8 cellular contexts compared by ENCODE assay signal in genomic region chr2:46187112-46187618, GRCh38.
DNase-seq lines count a peak whose midpoint lies in the region; ATAC-seq and TF ChIP-seq lines count a peak whose summit lies in the region.

No MANE protein-coding gene starts in this region.

- peak overlapping the region; percentile 55 for H3K4me3 ChIP-seq in AG10803 (ENCODE audit: low read length)

- H3K27me3 Mint-ChIP-seq in activated T-cell treated with anti-CD3 and anti-CD28 coated beads, Interleukin-2, amount 50 U/mL, for 72 hours (ENCODE audit: low read depth) = no peaks in the 10 kb centered on the region
- H3K27me3 Mint-ChIP-seq in immature natural killer cell (ENCODE audit: low read depth in 3 of 3) = peaks cover 0 to 9% (median 4%) of the 10 kb centered on the region in 3 donors
- H3K27me3 Mint-ChIP-seq in stimulated activated naive CD8-positive, alpha-beta T cell treated with anti-CD3 and anti-CD28 coated beads, Interleukin-15, amount 100 ng/mL, for 72 hours = no peaks in the 10 kb centered on the region

- TF ChIP-seq CTCF in AG10803 (conservative IDR thresholded peaks at IDR 0.05; ENCODE audit: low read length) = no peak

- H3K36me3 Mint-ChIP-seq in activated T-cell treated with anti-CD3 and anti-CD28 coated beads, Interleukin-2, amount 50 U/mL, for 72 hours (ENCODE audit: insufficient read depth in 2 of 2) = no peaks in the 10 kb centered on the region
- H3K36me3 Mint-ChIP-seq in immature natural killer cell = peaks cover 0 to 4% (median 3%) of the 10 kb centered on the region in 3 donors

- peak; percentile 97 for DNase-seq in AG10803 (ENCODE audit: low read depth)
- DNase-seq in activated T-cell treated with anti-CD3 and anti-CD28 coated beads, Interleukin-2, amount 50 U/mL, for 72 hours = peak; percentile 42 to 43
- DNase-seq in immature natural killer cell = peak; percentile 47 to 53 (median 47)
- peak; percentile 19 to 35 for DNase-seq in stimulated activated naive CD8-positive, alpha-beta T cell treated with anti-CD3 and anti-CD28 coated beads, Interleukin-15, amount 100 ng/mL, for 72 hours
- DNase-seq in inferior parietal cortex (ENCODE audit: extremely low spot score) = no peak
- DNase-seq in retina = no peak

- H3K9me3 Mint-ChIP-seq in activated T-cell treated with anti-CD3 and anti-CD28 coated beads, Interleukin-2, amount 50 U/mL, for 72 hours = no peaks in the 10 kb centered on the region
- H3K9me3 Mint-ChIP-seq in immature natural killer cell = no peaks in the 10 kb centered on the region
- H3K9me3 Mint-ChIP-seq in stimulated activated naive CD8-positive, alpha-beta T cell treated with anti-CD3 and anti-CD28 coated beads, Interleukin-15, amount 100 ng/mL, for 72 hours = no peaks in the 10 kb centered on the region

- H3K4me3 Mint-ChIP-seq in activated T-cell treated with anti-CD3 and anti-CD28 coated beads, Interleukin-2, amount 50 U/mL, for 72 hours = peak overlapping the region; percentile 71 to 75
- H3K4me3 Mint-ChIP-seq in immature natural killer cell = peak overlapping the region; percentile 69 to 84 (median 77)
- peak overlapping the region; percentile 57 to 76 for H3K4me3 Mint-ChIP-seq in stimulated activated naive CD8-positive, alpha-beta T cell treated with anti-CD3 and anti-CD28 coated beads, Interleukin-15, amount 100 ng/mL, for 72 hours

- ATAC-seq in GM19035 (IDR thresholded peaks at IDR 0.05; ENCODE audit: unreplicated experiment) (peak; percentile 87), HG03342 (IDR thresholded peaks at IDR 0.05; ENCODE audit: unreplicated experiment) (peak; percentile 77)
- ATAC-seq in activated T-cell treated with anti-CD3 and anti-CD28 coated beads, Interleukin-2, amount 50 U/mL, for 72 hours (replicated peaks in 1 of 2) = peak; percentile 92 to 93
- ATAC-seq in stimulated activated naive CD8-positive, alpha-beta T cell treated with anti-CD3 and anti-CD28 coated beads, Interleukin-15, amount 100 ng/mL, for 72 hours = peak; percentile 94

- H3K27ac Mint-ChIP-seq in activated T-cell treated with anti-CD3 and anti-CD28 coated beads, Interleukin-2, amount 50 U/mL, for 72 hours = peak overlapping the region; percentile 92
- peak overlapping the region; percentile 92 to 96 (median 94) for H3K27ac Mint-ChIP-seq in immature natural killer cell
- H3K27ac Mint-ChIP-seq in stimulated activated naive CD8-positive, alpha-beta T cell treated with anti-CD3 and anti-CD28 coated beads, Interleukin-15, amount 100 ng/mL, for 72 hours = peak overlapping the region; percentile 92 to 96

- peaks cover 20% of the 10 kb centered on the region for H3K4me1 Mint-ChIP-seq in activated T-cell treated with anti-CD3 and anti-CD28 coated beads, Interleukin-2, amount 50 U/mL, for 72 hours (ENCODE audit: low read depth)
- H3K4me1 Mint-ChIP-seq in immature natural killer cell = peaks cover 12 to 13% of the 10 kb centered on the region in 2 donors
- peaks cover 17% of the 10 kb centered on the region for H3K4me1 Mint-ChIP-seq in stimulated activated naive CD8-positive, alpha-beta T cell treated with anti-CD3 and anti-CD28 coated beads, Interleukin-15, amount 100 ng/mL, for 72 hours

Comparison
In these comparisons a context has a peak if more than half of its experiments do, and no peak if none do; other contexts are left out.
1. DNase-seq: peak in AG10803 (single experiment), activated T-cell treated with anti-CD3 and anti-CD28 coated beads, Interleukin-2, amount 50 U/mL, for 72 hours (2 of 2), immature natural killer cell (3 of 3) and stimulated activated naive CD8-positive, alpha-beta T cell treated with anti-CD3 and anti-CD28 coated beads, Interleukin-15, amount 100 ng/mL, for 72 hours (2 of 2); none in inferior parietal cortex (single experiment) and retina (single experiment).
2. Peak in every context shown above with its lines, with median percentiles within 50 percentile points of each other: ATAC-seq, H3K27ac Mint-ChIP-seq and H3K4me3 Mint-ChIP-seq.